ENCODE assay signal across 17 cellular contexts in genomic region chr9:70477146-70477745, GRCh38.
A peak's percentile ranks its signal among the peaks of the same experiment; 100 is the strongest.
DNase-seq lines count a peak whose midpoint lies in the region; ATAC-seq, FAIRE-seq and TF ChIP-seq lines count a peak whose summit lies in the region.
"Had no signal": no experiment of that assay in that cellular context is flagged by ENCODE, and none has a peak within 500 bp of the region (broad histone marks: within the 10 kb centered on the region; RNA-seq: fewer than 3 reads in every experiment).

No MANE protein-coding gene starts in this region.

- intact Hi-C loops in HepG2 (cut with micrococcal nuclease; ENCODE audit: unreplicated experiment) = no loop called here
- intact Hi-C loops in right lobe of liver (cut with DNase I) = no loop called here
- intact Hi-C loops in body of pancreas (cut with DNase I) = no loop called here
- intact Hi-C loops in lower lobe of right lung (cut with DNase I) = loop anchor here (10.0 kb wide), 1 partner anchor 62 kb away; the partner anchor contains the start of gene KLF9
- intact Hi-C loops in vagina (cut with DNase I) = no loop called here
- intact Hi-C loops in left colon (cut with DNase I, micrococcal nuclease) = no loop called here

- POLR2A ChIA-PET in HepG2 (lab: Yijun Ruan, JAX) = interaction anchor here (5.8 kb wide), 1 partner anchor 57 kb away, joined by 40 read pairs; no protein-coding TSS in a partner anchor

- 39% methylated on average over 5 of the region's 5 CpGs for WGBS in HepG2 (ENCODE audit: low lambda C conversion rate)
- WGBS in right lobe of liver (ENCODE audit: insufficient coverage, low coverage, low lambda C conversion rate, missing lambda C conversion rate) = 79% methylated on average over 4 of the region's 5 CpGs
- WGBS in body of pancreas, 2 donors = 51 to 54% methylated on average over 5 of the region's 5 CpGs

- no peak overlapping the region for H3K4me3 Mint-ChIP-seq in activated naive CD8-positive, alpha-beta T cell treated with anti-CD3 and anti-CD28 coated beads, Interleukin-2, amount 50 U/mL, for 24 hours
- H3K4me3 Mint-ChIP-seq: activated CD4-positive, alpha-beta memory T cell treated with anti-CD3 and anti-CD28 coated beads, Interleukin-2, amount 10 ng/mL, durations not matched to agents 7 days and 5 days; neural progenitor cell; T-helper 2 cell treated with Interferon-gamma antibody and Interleukin-4, amounts not matched to agents 5 μg/mL and 100 μg/mL, for 36 hours had no signal

- H2AFZ ChIP-seq in HepG2 (ENCODE audit: low read length) = no peak overlapping the region
- H2AFZ ChIP-seq: neural progenitor cell had no signal

- no peaks in the 10 kb centered on the region for H3K9me3 Mint-ChIP-seq in activated naive CD8-positive, alpha-beta T cell treated with anti-CD3 and anti-CD28 coated beads, Interleukin-2, amount 50 U/mL, for 24 hours
- H3K9me3 Mint-ChIP-seq: activated CD4-positive, alpha-beta memory T cell treated with anti-CD3 and anti-CD28 coated beads, Interleukin-2, amount 10 ng/mL, durations not matched to agents 7 days and 5 days; neural progenitor cell; T-helper 2 cell treated with Interferon-gamma antibody and Interleukin-4, amounts not matched to agents 5 μg/mL and 100 μg/mL, for 36 hours had no signal

- H3K36me3 Mint-ChIP-seq in activated naive CD8-positive, alpha-beta T cell treated with anti-CD3 and anti-CD28 coated beads, Interleukin-2, amount 50 U/mL, for 24 hours (ENCODE audit: low read depth) = no peaks in the 10 kb centered on the region
- H3K36me3 Mint-ChIP-seq: neural progenitor cell had no signal

- H3K27ac ChIP-seq in HepG2 (ENCODE audit: extremely low read length, insufficient read depth, low read length) (no peak overlapping the region), right lobe of liver (no peak overlapping the region), body of pancreas (peak overlapping the region; percentile 10 to 97 (median 96)), lower lobe of right lung (peak overlapping the region; percentile 93), vagina (peak overlapping the region; percentile 95)
- H3K27ac ChIP-seq: cardiac muscle cell, neural progenitor cell had no signal

- no peak overlapping the region for H3K4me3 ChIP-seq in HepG2 (replicated peaks in 1 of 3; ENCODE audit: insufficient read depth in 1 of 3, low read depth in 2 of 3, low read length in 3 of 3)
- H3K4me3 ChIP-seq in right lobe of liver = no peak overlapping the region
- no peak overlapping the region for H3K4me3 ChIP-seq in body of pancreas
- no peak overlapping the region for H3K4me3 ChIP-seq in lower lobe of right lung
- H3K4me3 ChIP-seq in vagina = no peak overlapping the region
- H3K4me3 ChIP-seq: cardiac muscle cell, neural progenitor cell had no signal

- no peak overlapping the region for H3K9ac ChIP-seq in HepG2 (ENCODE audit: insufficient read depth, low read depth, low read length)
- H3K9ac ChIP-seq: neural progenitor cell had no signal

- H3K9me3 ChIP-seq in HepG2 (ENCODE audit: low read length) (no peaks in the 10 kb centered on the region), right lobe of liver (no peaks in the 10 kb centered on the region), body of pancreas (no peaks in the 10 kb centered on the region), lower lobe of right lung (no peaks in the 10 kb centered on the region), vagina (no peaks in the 10 kb centered on the region)

- H4K20me1 ChIP-seq in HepG2 (ENCODE audit: insufficient read depth, low read length) = no peaks in the 10 kb centered on the region

- peaks cover 0 to 26% of the 10 kb centered on the region in 2 experiments; a peak in 1 of 5 replicates for H3K27me3 ChIP-seq in HepG2 (ENCODE audit: control insufficient read depth in 1 of 2, insufficient read depth in 2 of 2, low read length in 2 of 2)
- H3K27me3 ChIP-seq in right lobe of liver = no peaks in the 10 kb centered on the region
- no peaks in the 10 kb centered on the region for H3K27me3 ChIP-seq in body of pancreas
- no peaks in the 10 kb centered on the region for H3K27me3 ChIP-seq in lower lobe of right lung (ENCODE audit: low read depth)
- no peaks in the 10 kb centered on the region for H3K27me3 ChIP-seq in vagina
- H3K27me3 ChIP-seq: cardiac muscle cell, neural progenitor cell had no signal

- DNase-seq in HepG2 (ENCODE audit: low spot score) (no peak), right lobe of liver (no peak), body of pancreas (peak in 2 of 4 donors; percentile 10 to 25), lower lobe of right lung (no peak), vagina (ENCODE audit: extremely low spot score in 2 of 2) (no peak), left colon (no peak)
- DNase-seq in activated naive CD8-positive, alpha-beta T cell treated with anti-CD3 and anti-CD28 coated beads, Interleukin-2, amount 50 U/mL, for 24 hours = no peak
- DNase-seq: activated CD4-positive, alpha-beta memory T cell treated with anti-CD3 and anti-CD28 coated beads, Interleukin-2, amount 10 ng/mL, durations not matched to agents 7 days and 5 days; activated effector memory CD4-positive, alpha-beta T cell treated with Interleukin-2 at 50 U/mL for 16 hours; KBM-7; NCI-H187; NCI-H526 treated with DMSO at 0.1 percent for 48 hours; RPMI8226 had no signal

- H3K79me2 ChIP-seq in HepG2 (ENCODE audit: insufficient read depth, low read length) = no peaks in the 10 kb centered on the region

- no peak for TF ChIP-seq POLR2A in HepG2 (IDR thresholded peaks at IDR 0.05; ENCODE audit: insufficient read depth in 1 of 2, low read depth in 2 of 2, low read length in 2 of 2)
- TF ChIP-seq POLR2A in right lobe of liver (IDR thresholded peaks at IDR 0.05) = no peak
- no peak for TF ChIP-seq POLR2A in body of pancreas (IDR thresholded peaks at IDR 0.05)
- no peak for TF ChIP-seq POLR2A in vagina (IDR thresholded peaks at IDR 0.05)

- FAIRE-seq in HepG2 (lab: Jason Lieb, UNC) = no peak

- in situ Hi-C loops in HepG2 (cut with HindIII; ENCODE audit: extremely low pct_ligation_motif_present, low pct_unique_long_range_greater_than_20kb) = no loop called here

- no peaks in the 10 kb centered on the region for H3K27me3 Mint-ChIP-seq in activated naive CD8-positive, alpha-beta T cell treated with anti-CD3 and anti-CD28 coated beads, Interleukin-2, amount 50 U/mL, for 24 hours
- H3K27me3 Mint-ChIP-seq: activated CD4-positive, alpha-beta memory T cell treated with anti-CD3 and anti-CD28 coated beads, Interleukin-2, amount 10 ng/mL, durations not matched to agents 7 days and 5 days had no signal

- H3K4me1 ChIP-seq in HepG2 (ENCODE audit: insufficient read depth, low read length) (peaks cover 51% of the 10 kb centered on the region), right lobe of liver (peaks cover 0 to 75% (median 33%) of the 10 kb centered on the region in 4 donors), body of pancreas (peaks cover 100% of the 10 kb centered on the region), lower lobe of right lung (peaks cover 96% of the 10 kb centered on the region), vagina (peaks cover 98% of the 10 kb centered on the region)

- H3K36me3 ChIP-seq in HepG2 (replicated peaks in 1 of 2; ENCODE audit: control insufficient read depth in 1 of 2, insufficient read depth in 2 of 2, low read length in 2 of 2) (no peaks in the 10 kb centered on the region), right lobe of liver (no peaks in the 10 kb centered on the region), body of pancreas (replicated peaks in 1 of 2; ENCODE audit: insufficient read depth in 1 of 2, low read depth in 2 of 2) (no peaks in the 10 kb centered on the region), lower lobe of right lung (no peaks in the 10 kb centered on the region), vagina (no peaks in the 10 kb centered on the region)
- H3K36me3 ChIP-seq: cardiac muscle cell, neural progenitor cell had no signal

- no peak for TF ChIP-seq RAD21 in HepG2 (CRISPR knock-in tag; IDR thresholded peaks at IDR 0.05)

- H3K27ac Mint-ChIP-seq in activated naive CD8-positive, alpha-beta T cell treated with anti-CD3 and anti-CD28 coated beads, Interleukin-2, amount 50 U/mL, for 24 hours = no peak overlapping the region
- H3K27ac Mint-ChIP-seq: activated CD4-positive, alpha-beta memory T cell treated with anti-CD3 and anti-CD28 coated beads, Interleukin-2, amount 10 ng/mL, durations not matched to agents 7 days and 5 days; neural progenitor cell; T-helper 2 cell treated with Interferon-gamma antibody and Interleukin-4, amounts not matched to agents 5 μg/mL and 100 μg/mL, for 36 hours had no signal

- ATAC-seq in HepG2 = no peak
- ATAC-seq in right lobe of liver = no peak
- ATAC-seq in body of pancreas = no peak
- no peak for ATAC-seq in lower lobe of right lung
- no peak for ATAC-seq in GM19467 (IDR thresholded peaks at IDR 0.05; ENCODE audit: unreplicated experiment)
- no peak for ATAC-seq in left colon
- ATAC-seq in activated naive CD8-positive, alpha-beta T cell treated with anti-CD3 and anti-CD28 coated beads, Interleukin-2, amount 50 U/mL, for 24 hours = no peak

- H3K4me2 ChIP-seq in HepG2 (ENCODE audit: low read depth, low read length) = no peak overlapping the region
- H3K4me2 ChIP-seq: neural progenitor cell had no signal

- TF ChIP-seq CTCF in HepG2 (CRISPR knock-in tag; IDR thresholded peaks at IDR 0.05) (no peak), right lobe of liver (IDR thresholded peaks at IDR 0.05) (no peak), body of pancreas (IDR thresholded peaks at IDR 0.05) (no peak), lower lobe of right lung (IDR thresholded peaks at IDR 0.05) (no peak), vagina (IDR thresholded peaks at IDR 0.05) (no peak)

- no peaks in the 10 kb centered on the region for H3K4me1 Mint-ChIP-seq in activated naive CD8-positive, alpha-beta T cell treated with anti-CD3 and anti-CD28 coated beads, Interleukin-2, amount 50 U/mL, for 24 hours
- H3K4me1 Mint-ChIP-seq: activated CD4-positive, alpha-beta memory T cell treated with anti-CD3 and anti-CD28 coated beads, Interleukin-2, amount 10 ng/mL, durations not matched to agents 7 days and 5 days had no signal

- CTCF ChIA-PET in HepG2 (lab: Yijun Ruan, JAX; ENCODE audit: low intra/inter-chr PET ratio, low total read pairs) = no interaction called here

- no peak for TF ChIP-seq EP300 in HepG2 (IDR thresholded peaks at IDR 0.05; ENCODE audit: low read depth in 2 of 2, low read length in 2 of 2)
- no peak for TF ChIP-seq EP300 in HepG2 (CRISPR knock-in tag; IDR thresholded peaks at IDR 0.05; ENCODE audit: borderline replicate concordance)

- no TSS peak for BruUV-seq in HepG2 (replicated peaks; lab: Mats Ljungman, UMichigan)

TF ChIP-seq in HepG2, 621 proteins besides CTCF, POLR2A, EP300 and RAD21 (continues in another document):
- TF ChIP-seq ZNF12 (CRISPR knock-in tag; IDR thresholded peaks at IDR 0.05) (peak; percentile 95), FIP1L1 (IDR thresholded peaks at IDR 0.05; ENCODE audit: borderline replicate concordance, insufficient read depth, low read depth, low read length) (no peak), SIN3A (IDR thresholded peaks at IDR 0.05; ENCODE audit: borderline replicate concordance, low read depth, low read length) (no peak), ZNF225 (CRISPR knock-in tag; IDR thresholded peaks at IDR 0.05) (no peak), MXD1 (CRISPR knock-in tag; IDR thresholded peaks at IDR 0.05) (no peak)

Comparison
In these comparisons a context has a peak if more than half of its experiments do, and no peak if none do; other contexts are left out.
1. H3K27ac ChIP-seq: peak in body of pancreas (4 of 4), lower lobe of right lung (single experiment) and vagina (single experiment); none in HepG2 (single experiment) and right lobe of liver (0 of 3).